ENCODE assay signal across 8 cellular contexts in the genomic region with DNA sequence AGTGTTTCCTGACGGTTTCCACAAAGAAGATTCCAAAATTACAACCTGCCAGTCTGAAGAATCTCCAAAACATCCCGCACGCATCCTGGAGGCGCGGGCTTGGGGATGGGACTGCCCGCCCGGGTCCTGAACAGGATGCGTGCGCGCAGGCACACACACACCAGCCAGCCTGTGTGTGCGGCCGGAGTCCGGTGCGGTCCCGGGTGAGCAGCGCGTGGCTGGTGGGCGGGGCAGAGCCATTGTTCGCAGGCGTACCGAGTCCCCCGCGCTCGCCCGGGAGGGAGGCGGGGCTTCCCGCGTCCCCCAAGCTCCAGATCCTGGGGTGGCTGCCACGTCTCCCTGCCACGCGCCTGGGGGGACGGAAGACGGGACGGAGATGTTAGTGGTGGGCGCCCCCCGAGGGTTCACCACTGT. TPM values are rescaled to one million over a fixed set of nuclear protein-coding genes. Genes with fewer than 3 reads are reported as not detected.
A peak's percentile ranks its signal among the peaks of the same experiment; 100 is the strongest.
DNase-seq lines count a peak whose midpoint lies in the region; ATAC-seq, FAIRE-seq and TF ChIP-seq lines count a peak whose summit lies in the region.

No MANE protein-coding gene starts in this region.

- H3K9ac ChIP-seq in HepG2 (ENCODE audit: insufficient read depth, low read depth, low read length): peak overlapping the region; percentile 89

- peaks cover 12 to 34% of the 10 kb centered on the region in 2 experiments for H3K36me3 ChIP-seq in HepG2 (replicated peaks in 1 of 2; ENCODE audit: control insufficient read depth in 1 of 2, insufficient read depth in 2 of 2, low read length in 2 of 2)

- CTCF ChIA-PET in activated CD4-positive, alpha-beta T cell treated with anti-CD3 and anti-CD28 coated beads for 36 hours (lab: Charles Lee): interaction anchor here (0.5 to 21.1 kb wide), 12 partner anchors 9 to 178 kb away, joined by 3 to 236 read pairs (median 6); no protein-coding TSS in a partner anchor
- CTCF ChIA-PET in HepG2 (lab: Yijun Ruan, JAX; ENCODE audit: low intra/inter-chr PET ratio, low total read pairs): interaction anchor here (10.5 kb wide), 1 partner anchor 85 kb away, joined by 297 read pairs; no protein-coding TSS in a partner anchor

- peaks cover 44% of the 10 kb centered on the region for H3K4me1 Mint-ChIP-seq in activated CD4-positive, alpha-beta T cell treated with anti-CD3 and anti-CD28 coated beads for 36 hours

- intact Hi-C loops in activated CD4-positive, alpha-beta T cell treated with anti-CD3 and anti-CD28 coated beads for 36 hours (cut with DNase I, micrococcal nuclease): loop anchor here (1.0 to 5.0 kb wide), 11 partner anchors 27 to 651 kb away; partner anchors contain the start of genes BLOC1S2 (in 2 of the 2), ERLIN1 (in 2 of the 2), CWF19L1 (in 1 of the 2) and LZTS2 (in 1 of the 2)
- intact Hi-C loops in HepG2 (cut with micrococcal nuclease; ENCODE audit: unreplicated experiment): no loop called here

- TF ChIP-seq EP300 in HepG2 (IDR thresholded peaks at IDR 0.05; ENCODE audit: low read depth in 2 of 2, low read length in 2 of 2) (peak in 1 of 2 experiments; percentile 40; a peak in 1 of 4 replicates), HepG2 (CRISPR knock-in tag; IDR thresholded peaks at IDR 0.05; ENCODE audit: borderline replicate concordance) (peak; percentile 59; the same call in 1 of the 2 replicates)

- in situ Hi-C loops in HepG2 (cut with HindIII; ENCODE audit: extremely low pct_ligation_motif_present, low pct_unique_long_range_greater_than_20kb): loop anchor here (25.0 kb wide), 1 partner anchor 541 kb away; no protein-coding TSS in a partner anchor

- 0% methylated on average over 6 of the region's 36 CpGs for WGBS in HepG2 (ENCODE audit: low lambda C conversion rate)

- H3K27ac ChIP-seq in HepG2 (ENCODE audit: extremely low read length, insufficient read depth, low read length): peak overlapping the region; percentile 82

- ATAC-seq in HG02763 (IDR thresholded peaks at IDR 0.05; ENCODE audit: unreplicated experiment) (peak; percentile 41), HepG2 (peak; percentile 71)
- ATAC-seq in activated CD4-positive, alpha-beta T cell treated with anti-CD3 and anti-CD28 coated beads for 36 hours: peak; percentile 76

- peaks cover 36% of the 10 kb centered on the region for H4K20me1 ChIP-seq in HepG2 (ENCODE audit: insufficient read depth, low read length)

- no peak overlapping the region for H2AFZ ChIP-seq in HepG2 (ENCODE audit: low read length)

- peak overlapping the region; percentile 83 for H3K4me2 ChIP-seq in HepG2 (ENCODE audit: low read depth, low read length)

- no peaks in the 10 kb centered on the region for H3K9me3 Mint-ChIP-seq in activated CD4-positive, alpha-beta T cell treated with anti-CD3 and anti-CD28 coated beads for 36 hours (ENCODE audit: low read depth)

- H3K27me3 ChIP-seq in HepG2 (ENCODE audit: control insufficient read depth in 1 of 2, insufficient read depth in 2 of 2, low read length in 2 of 2): no peaks in the 10 kb centered on the region; a peak in 1 of 5 replicates

- no peak for FAIRE-seq in HepG2 (lab: Jason Lieb, UNC)

- no peaks in the 10 kb centered on the region for H3K27me3 Mint-ChIP-seq in activated CD4-positive, alpha-beta T cell treated with anti-CD3 and anti-CD28 coated beads for 36 hours

- POLR2A ChIA-PET in activated CD4-positive, alpha-beta T cell treated with anti-CD3 and anti-CD28 coated beads for 36 hours (lab: Charles Lee): interaction anchor here (1.3 to 2.8 kb wide), 3 partner anchors 24 to 165 kb away, joined by 5 to 32 read pairs (median 25); no protein-coding TSS in a partner anchor
- POLR2A ChIA-PET in HepG2 (lab: Yijun Ruan, JAX): interaction anchor here (0.9 to 12.6 kb wide), 16 partner anchors 8 to 189 kb away, joined by 3 to 287 read pairs (median 5); partner anchors contain the start of gene HIF1AN

- peak in 1 of 2 experiments; percentile 79; a peak in 2 of 4 replicates for TF ChIP-seq POLR2A in HepG2 (IDR thresholded peaks at IDR 0.05; ENCODE audit: insufficient read depth in 1 of 2, low read depth in 2 of 2, low read length in 2 of 2)

- BruUV-seq in HepG2 (replicated peaks; lab: Mats Ljungman, UMichigan): no TSS peak

- DNase-seq in NCI-H524 (lab: John Stamatoyannopoulos, UW): peak; percentile 37 to 49
- no peak for DNase-seq in NCI-H524 treated with DMSO at 0.1 percent for 48 hours (lab: John Stamatoyannopoulos, UW)
- DNase-seq in NCI-H1694 (lab: John Stamatoyannopoulos, UW): peak; percentile 41
- peak; percentile 91 for DNase-seq in activated CD4-positive, alpha-beta T cell treated with anti-CD3 and anti-CD28 coated beads for 36 hours
- DNase-seq in dedifferentiated amniotic fluid mesenchymal stem cell (ENCODE audit: extremely low spot score): peak; percentile 48
- DNase-seq in HepG2 (ENCODE audit: low spot score): peak; percentile 59
- peak; percentile 65 to 70 for DNase-seq in stimulated activated CD4-positive, alpha-beta T cell treated with anti-CD3 and anti-CD28 coated beads, Interleukin-2, amount 100 ng/mL, for 48 hours

- H3K4me1 ChIP-seq in HepG2 (ENCODE audit: insufficient read depth, low read length): peaks cover 63% of the 10 kb centered on the region

- no peaks in the 10 kb centered on the region for H3K9me3 ChIP-seq in HepG2 (ENCODE audit: low read length)

- peaks cover 44% of the 10 kb centered on the region for H3K36me3 Mint-ChIP-seq in activated CD4-positive, alpha-beta T cell treated with anti-CD3 and anti-CD28 coated beads for 36 hours (ENCODE audit: low read depth)

- no peak; the same call in 1 of the 2 replicates for TF ChIP-seq CTCF in HepG2 (CRISPR knock-in tag; IDR thresholded peaks at IDR 0.05)

- H3K27ac Mint-ChIP-seq in activated CD4-positive, alpha-beta T cell treated with anti-CD3 and anti-CD28 coated beads for 36 hours: peak overlapping the region; percentile 91

- peak overlapping the region; percentile 88 for H3K4me3 Mint-ChIP-seq in activated CD4-positive, alpha-beta T cell treated with anti-CD3 and anti-CD28 coated beads for 36 hours

- peaks cover 53% of the 10 kb centered on the region for H3K79me2 ChIP-seq in HepG2 (ENCODE audit: insufficient read depth, low read length)

- TF ChIP-seq RAD21 in HepG2 (CRISPR knock-in tag; IDR thresholded peaks at IDR 0.05): no peak

- H3K4me3 ChIP-seq in HepG2 (replicated peaks in 1 of 3; ENCODE audit: insufficient read depth in 1 of 3, low read depth in 2 of 3, low read length in 3 of 3): peak overlapping the region; percentile 95 to 99 (median 95); a peak in 5 of 6 replicates

RNA-seq across cellular contexts. Expression of gene SCD, which starts 0.7 kb away (rescaled TPM):
- total RNA-seq in activated CD4-positive, alpha-beta T cell treated with anti-CD3 and anti-CD28 coated beads for 36 hours: 100 to 1,000 TPM; 203 to 206 TPM
- total RNA-seq in HepG2 (2016; rRNA removed; fragmentation: Illumina TruSeq; extraction: Trizol): 338 and 492 TPM in 2 replicates
- total RNA-seq in HepG2 (2016; cell fraction: cytosol; rRNA removed; fragmentation: Illumina TruSeq; extraction: Trizol; ENCODE audit: low read depth): 31.9 and 37.2 TPM in 2 replicates
- 303 and 473 TPM in 2 replicates for total RNA-seq in HepG2 (2016; cell fraction: insoluble cytoplasmic fraction; rRNA removed; fragmentation: Illumina TruSeq; extraction: Trizol)
- total RNA-seq in HepG2 (2016; cell fraction: membrane; rRNA removed; fragmentation: Illumina TruSeq; extraction: Trizol): 175 and 195 TPM in 2 replicates
- 532 and 631 TPM in 2 replicates for total RNA-seq in HepG2 (2016; cell fraction: nucleus; rRNA removed; fragmentation: Illumina TruSeq; extraction: Trizol)
- polyA plus RNA-seq in HepG2 (2011; rRNA removed): 512 and 596 TPM in 2 replicates
- polyA plus RNA-seq in HepG2 (2011; cell fraction: cytosol; rRNA removed): 368 and 565 TPM in 2 replicates
- polyA plus RNA-seq in HepG2 (2011; cell fraction: nucleus; rRNA removed): 147 and 228 TPM in 2 replicates
- polyA plus RNA-seq in HepG2 (2012): 585 and 769 TPM in 2 replicates
- 36.1 and 38.4 TPM in 2 replicates for polyA plus RNA-seq in HepG2 (2016; cell fraction: cytosol; fragmentation: Illumina TruSeq; extraction: Trizol; ENCODE audit: low read depth)
- polyA plus RNA-seq in HepG2 (2016; cell fraction: insoluble cytoplasmic fraction; fragmentation: Illumina TruSeq; extraction: Trizol; ENCODE audit: low read depth): 315 and 357 TPM in 2 replicates
- 107 and 124 TPM in 2 replicates for polyA plus RNA-seq in HepG2 (2016; cell fraction: membrane; fragmentation: Illumina TruSeq; extraction: Trizol; ENCODE audit: low read depth)
- polyA plus RNA-seq in HepG2 (2016; cell fraction: nucleus; fragmentation: Illumina TruSeq; extraction: Trizol; ENCODE audit: insufficient read depth, low read depth): 708 and 740 TPM in 2 replicates
- polyA minus RNA-seq in HepG2 (2011; rRNA and poly(A)+ RNA removed; ENCODE audit: low replicate concordance): 748 and 1,007 TPM in 2 replicates
- 527 and 633 TPM in 2 replicates for polyA minus RNA-seq in HepG2 (2011; cell fraction: cytosol; rRNA and poly(A)+ RNA removed)
- 165 and 293 TPM in 2 replicates for polyA minus RNA-seq in HepG2 (2011; cell fraction: nucleus; rRNA and poly(A)+ RNA removed)

RNA-seq across cellular contexts. Expression of gene PKD2L1, which starts 16.3 kb away (rescaled TPM):
- not detected for total RNA-seq in activated CD4-positive, alpha-beta T cell treated with anti-CD3 and anti-CD28 coated beads for 36 hours
- total RNA-seq in HepG2 (2016; rRNA removed; fragmentation: Illumina TruSeq; extraction: Trizol): 0.07 and 0.31 TPM in 2 replicates
- not detected in 2 replicates for total RNA-seq in HepG2 (2016; cell fraction: cytosol; rRNA removed; fragmentation: Illumina TruSeq; extraction: Trizol; ENCODE audit: low read depth)
- 0.07 and 0.30 TPM in 2 replicates for total RNA-seq in HepG2 (2016; cell fraction: insoluble cytoplasmic fraction; rRNA removed; fragmentation: Illumina TruSeq; extraction: Trizol)
- not detected in 2 replicates for total RNA-seq in HepG2 (2016; cell fraction: membrane; rRNA removed; fragmentation: Illumina TruSeq; extraction: Trizol)
- total RNA-seq in HepG2 (2016; cell fraction: nucleus; rRNA removed; fragmentation: Illumina TruSeq; extraction: Trizol): not detected in 2 replicates
- polyA plus RNA-seq in HepG2 (2011; rRNA removed): 0.15 and 0.27 TPM in 2 replicates
- 0.15 and 0.21 TPM in 2 replicates for polyA plus RNA-seq in HepG2 (2011; cell fraction: cytosol; rRNA removed)
- 0.61 and 0.90 TPM in 2 replicates for polyA plus RNA-seq in HepG2 (2011; cell fraction: nucleus; rRNA removed)
- polyA plus RNA-seq in HepG2 (2012): 0.16 and 0.55 TPM in 2 replicates
- not detected in 2 replicates for polyA plus RNA-seq in HepG2 (2016; cell fraction: cytosol; fragmentation: Illumina TruSeq; extraction: Trizol; ENCODE audit: low read depth)
- polyA plus RNA-seq in HepG2 (2016; cell fraction: insoluble cytoplasmic fraction; fragmentation: Illumina TruSeq; extraction: Trizol; ENCODE audit: low read depth): 0.33 TPM in 1 of 2 replicates, not detected in the other
- not detected in 2 replicates for polyA plus RNA-seq in HepG2 (2016; cell fraction: membrane; fragmentation: Illumina TruSeq; extraction: Trizol; ENCODE audit: low read depth)
- polyA plus RNA-seq in HepG2 (2016; cell fraction: nucleus; fragmentation: Illumina TruSeq; extraction: Trizol; ENCODE audit: insufficient read depth, low read depth): 0.21 TPM in 1 of 2 replicates, not detected in the other
- 0.26 and 0.72 TPM in 2 replicates for polyA minus RNA-seq in HepG2 (2011; rRNA and poly(A)+ RNA removed; ENCODE audit: low replicate concordance)
- polyA minus RNA-seq in HepG2 (2011; cell fraction: cytosol; rRNA and poly(A)+ RNA removed): not detected in 2 replicates
- polyA minus RNA-seq in HepG2 (2011; cell fraction: nucleus; rRNA and poly(A)+ RNA removed): not detected in 2 replicates

RNA-seq across cellular contexts. Expression of gene BLOC1S2, which starts 59.9 kb away (rescaled TPM):
- 10 to 100 TPM; 45.0 to 45.7 TPM for total RNA-seq in activated CD4-positive, alpha-beta T cell treated with anti-CD3 and anti-CD28 coated beads for 36 hours
- total RNA-seq in HepG2 (2016; rRNA removed; fragmentation: Illumina TruSeq; extraction: Trizol): 64.4 and 81.4 TPM in 2 replicates
- 54.2 and 57.3 TPM in 2 replicates for total RNA-seq in HepG2 (2016; cell fraction: cytosol; rRNA removed; fragmentation: Illumina TruSeq; extraction: Trizol; ENCODE audit: low read depth)
- total RNA-seq in HepG2 (2016; cell fraction: insoluble cytoplasmic fraction; rRNA removed; fragmentation: Illumina TruSeq; extraction: Trizol): 65.7 and 82.6 TPM in 2 replicates
- total RNA-seq in HepG2 (2016; cell fraction: membrane; rRNA removed; fragmentation: Illumina TruSeq; extraction: Trizol): 115 and 124 TPM in 2 replicates
- total RNA-seq in HepG2 (2016; cell fraction: nucleus; rRNA removed; fragmentation: Illumina TruSeq; extraction: Trizol): 25.7 and 27.8 TPM in 2 replicates
- polyA plus RNA-seq in HepG2 (2011; rRNA removed): 19.2 and 22.3 TPM in 2 replicates
- polyA plus RNA-seq in HepG2 (2011; cell fraction: cytosol; rRNA removed): 9.3 and 14.2 TPM in 2 replicates
- polyA plus RNA-seq in HepG2 (2011; cell fraction: nucleus; rRNA removed): 4.7 and 6.6 TPM in 2 replicates
- 26.2 and 27.5 TPM in 2 replicates for polyA plus RNA-seq in HepG2 (2012)
- polyA plus RNA-seq in HepG2 (2016; cell fraction: cytosol; fragmentation: Illumina TruSeq; extraction: Trizol; ENCODE audit: low read depth): 73.0 and 81.9 TPM in 2 replicates
- 89.8 and 90.3 TPM in 2 replicates for polyA plus RNA-seq in HepG2 (2016; cell fraction: insoluble cytoplasmic fraction; fragmentation: Illumina TruSeq; extraction: Trizol; ENCODE audit: low read depth)
- 108 and 116 TPM in 2 replicates for polyA plus RNA-seq in HepG2 (2016; cell fraction: membrane; fragmentation: Illumina TruSeq; extraction: Trizol; ENCODE audit: low read depth)
- polyA plus RNA-seq in HepG2 (2016; cell fraction: nucleus; fragmentation: Illumina TruSeq; extraction: Trizol; ENCODE audit: insufficient read depth, low read depth): 48.0 and 53.7 TPM in 2 replicates
- polyA minus RNA-seq in HepG2 (2011; rRNA and poly(A)+ RNA removed; ENCODE audit: low replicate concordance): 3.4 and 6.6 TPM in 2 replicates
- 6.4 and 7.9 TPM in 2 replicates for polyA minus RNA-seq in HepG2 (2011; cell fraction: cytosol; rRNA and poly(A)+ RNA removed)
- polyA minus RNA-seq in HepG2 (2011; cell fraction: nucleus; rRNA and poly(A)+ RNA removed): 3.9 and 8.7 TPM in 2 replicates
